ENCODE assay signal across 20 cellular contexts in the genomic region with DNA sequence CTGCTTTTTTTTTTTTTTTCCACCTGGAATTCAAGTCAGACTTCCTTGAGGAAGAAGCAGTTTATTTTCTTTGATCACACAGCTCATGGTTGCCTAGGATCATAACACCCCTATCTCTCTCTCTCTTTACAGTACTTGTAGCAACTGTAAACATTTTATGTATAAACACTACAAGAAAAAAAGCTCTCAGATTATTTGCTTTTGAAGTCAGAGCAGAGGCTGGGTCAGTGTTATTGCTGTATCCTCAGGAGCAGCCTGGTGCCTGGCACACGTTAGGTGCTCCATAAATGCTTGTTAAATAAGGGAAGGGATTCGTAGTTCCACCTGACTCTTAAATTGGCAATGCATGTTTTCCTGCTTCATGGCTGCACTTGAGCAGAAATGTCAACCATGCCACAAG.
DNase-seq lines count a peak whose midpoint lies in the region; ATAC-seq and TF ChIP-seq lines count a peak whose summit lies in the region.
"Had no signal": no experiment of that assay in that cellular context is flagged by ENCODE, and none has a peak within 500 bp of the region (broad histone marks: within the 10 kb centered on the region; RNA-seq: fewer than 3 reads in every experiment).

No MANE protein-coding gene starts in this region.

- DNase-seq in NCI-H2107 treated with DMSO at 0.1 percent for 48 hours (lab: John Stamatoyannopoulos, UW; ENCODE audit: unreplicated experiment), result peak; percentile 62
- no peak for DNase-seq in NCI-H2107 (lab: John Stamatoyannopoulos, UW)
- DNase-seq in LNCaP clone FGC (ENCODE audit: low read depth), result peak; percentile 73
- DNase-seq in cerebellar cortex (ENCODE audit: low spot score), result peak; percentile 75
- no peak for DNase-seq in cerebellar nuclear complex (lab: John Stamatoyannopoulos, UW)
- DNase-seq: activated CD8-positive, alpha-beta T cell treated with anti-CD3 and anti-CD28 coated beads, Interleukin-2, amount 10 ng/mL, durations not matched to agents 7 days and 5 days; activated T-cell treated with anti-CD3 and anti-CD28 coated beads, Interleukin-2, amount 50 U/mL, for 72 hours; cortex of kidney; foreskin fibroblast; left cardiac atrium; SHP77 treated with DMSO at 0.1 percent for 48 hours; tibial artery had no signal

- H3K27me3 Mint-ChIP-seq in nephron (ENCODE audit: low read depth), result no peaks in the 10 kb centered on the region
- H3K27me3 Mint-ChIP-seq: activated naive CD8-positive, alpha-beta T cell; stimulated activated memory B cell treated with anti-CD40 and anti-IgM and Interleukin-4, amounts not matched to agents 10 μg/mL and 1 μg/mL and 100 μg/mL, for 72 hours had no signal

- peak overlapping the region in 2 of 3 experiments; percentile 33 to 45 for H3K27ac Mint-ChIP-seq in nephron
- H3K27ac Mint-ChIP-seq: activated CD8-positive, alpha-beta T cell treated with anti-CD3 and anti-CD28 coated beads, Interleukin-2, amount 10 ng/mL, durations not matched to agents 7 days and 5 days; activated naive CD8-positive, alpha-beta T cell; activated T-cell treated with anti-CD3 and anti-CD28 coated beads, Interleukin-2, amount 50 U/mL, for 72 hours; IgD-negative memory B cell; stimulated activated memory B cell treated with anti-CD40 and anti-IgM and Interleukin-4, amounts not matched to agents 10 μg/mL and 1 μg/mL and 100 μg/mL, for 72 hours; T-helper 1 cell treated with Interleukin-12 subunit alpha and Interleukin-12 subunit beta and Interleukin-4 antibody, amounts not matched to agents 30 μg/mL and 1 μg/mL, for 36 hours; WTC11 had no signal

- ATAC-seq in GM21786 (IDR thresholded peaks at IDR 0.05; ENCODE audit: unreplicated experiment) (no peak), GM18519 (IDR thresholded peaks at IDR 0.05; ENCODE audit: low FRiP score, unreplicated experiment) (no peak)
- ATAC-seq: activated CD8-positive, alpha-beta T cell treated with anti-CD3 and anti-CD28 coated beads, Interleukin-2, amount 10 ng/mL, durations not matched to agents 7 days and 5 days; activated T-cell treated with anti-CD3 and anti-CD28 coated beads, Interleukin-2, amount 50 U/mL, for 72 hours; left cardiac atrium; stimulated activated memory B cell treated with anti-CD40 and anti-IgM and Interleukin-4, amounts not matched to agents 10 μg/mL and 1 μg/mL and 100 μg/mL, for 72 hours; WTC11 had no signal

- H3K9me3 Mint-ChIP-seq in nephron, result no peaks in the 10 kb centered on the region
- H3K9me3 Mint-ChIP-seq: activated T-cell treated with anti-CD3 and anti-CD28 coated beads, Interleukin-2, amount 50 U/mL, for 72 hours; IgD-negative memory B cell; stimulated activated memory B cell treated with anti-CD40 and anti-IgM and Interleukin-4, amounts not matched to agents 10 μg/mL and 1 μg/mL and 100 μg/mL, for 72 hours; T-helper 1 cell treated with Interleukin-12 subunit alpha and Interleukin-12 subunit beta and Interleukin-4 antibody, amounts not matched to agents 30 μg/mL and 1 μg/mL, for 36 hours; WTC11 had no signal

- H3K4me3 ChIP-seq in LNCaP clone FGC (ENCODE audit: low read depth, low read length), result no peak overlapping the region
- H3K4me3 ChIP-seq: tibial artery had no signal

- TF ChIP-seq CTCF in LNCaP clone FGC (IDR thresholded peaks at IDR 0.05; ENCODE audit: control insufficient read depth, extremely low read depth, insufficient read depth) (no peak), nephron (IDR thresholded peaks at IDR 0.05; ENCODE audit: unreplicated experiment in 3 of 3) (no peak)

- H3K4me1 Mint-ChIP-seq in nephron, result peaks cover 17% of the 10 kb centered on the region
- H3K4me1 Mint-ChIP-seq: stimulated activated memory B cell treated with anti-CD40 and anti-IgM and Interleukin-4, amounts not matched to agents 10 μg/mL and 1 μg/mL and 100 μg/mL, for 72 hours had no signal

- no peaks in the 10 kb centered on the region for H3K36me3 Mint-ChIP-seq in nephron (ENCODE audit: low read depth)
- H3K36me3 Mint-ChIP-seq: activated naive CD8-positive, alpha-beta T cell; IgD-negative memory B cell; stimulated activated memory B cell treated with anti-CD40 and anti-IgM and Interleukin-4, amounts not matched to agents 10 μg/mL and 1 μg/mL and 100 μg/mL, for 72 hours; WTC11 had no signal

- H3K4me3 Mint-ChIP-seq in nephron, result no peak overlapping the region
- H3K4me3 Mint-ChIP-seq: activated CD8-positive, alpha-beta T cell treated with anti-CD3 and anti-CD28 coated beads, Interleukin-2, amount 10 ng/mL, durations not matched to agents 7 days and 5 days; activated naive CD8-positive, alpha-beta T cell; activated T-cell treated with anti-CD3 and anti-CD28 coated beads, Interleukin-2, amount 50 U/mL, for 72 hours; IgD-negative memory B cell; stimulated activated memory B cell treated with anti-CD40 and anti-IgM and Interleukin-4, amounts not matched to agents 10 μg/mL and 1 μg/mL and 100 μg/mL, for 72 hours; T-helper 1 cell treated with Interleukin-12 subunit alpha and Interleukin-12 subunit beta and Interleukin-4 antibody, amounts not matched to agents 30 μg/mL and 1 μg/mL, for 36 hours; WTC11 had no signal

Comparison
In these comparisons a context has a peak if more than half of its experiments do, and no peak if none do; other contexts are left out.
1. DNase-seq: peak in NCI-H2107 treated with DMSO at 0.1 percent for 48 hours (single experiment), LNCaP clone FGC (single experiment) and cerebellar cortex (single experiment); none in NCI-H2107 (single experiment) and cerebellar nuclear complex (0 of 2).